In genomic region chr18:13332874-13333273, GRCh38 we compare ENCODE assay signal across 39 cellular contexts.
"Had no signal": no experiment of that assay in that cellular context is flagged by ENCODE, and none has a peak within 500 bp of the region (broad histone marks: within the 10 kb centered on the region; RNA-seq: fewer than 3 reads in every experiment).

No MANE protein-coding gene starts in this region.

- H3K4me1 ChIP-seq: adrenal gland, body of pancreas, breast epithelium had no signal

- H3K36me3 ChIP-seq: adrenal gland, ascending aorta, brain microvascular endothelial cell, breast epithelium, cardiac muscle cell had no signal

- FAIRE-seq: bronchial epithelial cell had no signal

- H3K4me1 Mint-ChIP-seq: activated naive CD8-positive, alpha-beta T cell treated with anti-CD3 and anti-CD28 coated beads, Interleukin-2, amount 10 ng/mL, durations not matched to agents 7 days and 5 days; activated T-helper 17 cell treated with anti-CD3 and anti-CD28 coated beads, Interleukin-2, amount 50 U/mL, for 72 hours; central memory CD8-positive, alpha-beta T cell had no signal

- H3K27me3 Mint-ChIP-seq: activated naive CD4-positive, alpha-beta T cell treated with anti-CD3 and anti-CD28 coated beads, Interleukin-2, amount 50 U/mL, for 24 hours; activated naive CD8-positive, alpha-beta T cell; activated naive CD8-positive, alpha-beta T cell treated with anti-CD3 and anti-CD28 coated beads for 36 hours; activated naive CD8-positive, alpha-beta T cell treated with anti-CD3 and anti-CD28 coated beads, Interleukin-2, amount 50 U/mL, for 24 hours; activated T-cell treated with anti-CD3 and anti-CD28 coated beads, Interleukin-2, amount 50 U/mL, for 24 hours; activated T-helper 17 cell treated with anti-CD3 and anti-CD28 coated beads, Interleukin-2, amount 50 U/mL, for 72 hours; central memory CD8-positive, alpha-beta T cell had no signal

- H3K27ac Mint-ChIP-seq: activated naive CD4-positive, alpha-beta T cell treated with anti-CD3 and anti-CD28 coated beads for 36 hours; activated naive CD4-positive, alpha-beta T cell treated with anti-CD3 and anti-CD28 coated beads, Interleukin-2, amount 10 ng/mL, durations not matched to agents 7 days and 5 days; activated naive CD4-positive, alpha-beta T cell treated with anti-CD3 and anti-CD28 coated beads, Interleukin-2, amount 50 U/mL, for 24 hours; activated naive CD4-positive, alpha-beta T cell treated with anti-CD3 and anti-CD28 coated beads, Interleukin-2, amount 50 U/mL, for 72 hours; activated naive CD8-positive, alpha-beta T cell; activated naive CD8-positive, alpha-beta T cell treated with anti-CD3 and anti-CD28 coated beads for 36 hours; activated naive CD8-positive, alpha-beta T cell treated with anti-CD3 and anti-CD28 coated beads, Interleukin-2, amount 10 ng/mL, durations not matched to agents 7 days and 5 days; activated naive CD8-positive, alpha-beta T cell treated with anti-CD3 and anti-CD28 coated beads, Interleukin-2, amount 50 U/mL, for 24 hours; activated T-cell treated with anti-CD3 and anti-CD28 coated beads, Interleukin-2, amount 50 U/mL, for 24 hours; activated T-cell treated with anti-CD3 and anti-CD28 coated beads, Interleukin-2, amount 50 U/mL, for 72 hours; activated T-helper 1 cell treated with anti-CD3 and anti-CD28 coated beads, Interleukin-12 subunit alpha, Interleukin-12 subunit beta, Interleukin-2, Interleukin-4 antibody, amounts not matched to agents 30 ng/mL and 10 ng/mL and 1 ng/mL, durations not matched to agents 14 hours and 24 hours and 36 hours; activated T-helper 17 cell treated with anti-CD3 and anti-CD28 coated beads, Interleukin-2, amount 50 U/mL, for 72 hours; activated T-helper 2 cell treated with anti-CD3 and anti-CD28 coated beads, Interferon-gamma antibody, Interleukin-2, Interleukin-4, amounts not matched to agents 10 μg/mL and 5 μg/mL and 100 μg/mL, durations not matched to agents 14 hours and 24 hours and 36 hours; brain had no signal

- H3K27ac ChIP-seq: adrenal gland, ascending aorta, body of pancreas, brain microvascular endothelial cell, breast epithelium, cardiac muscle cell had no signal

- H3K27me3 ChIP-seq: adrenal gland, ascending aorta, body of pancreas, brain microvascular endothelial cell, breast epithelium, cardiac muscle cell had no signal

- H3K9me3 Mint-ChIP-seq: activated T-cell treated with anti-CD3 and anti-CD28 coated beads, Interleukin-2, amount 50 U/mL, for 72 hours; activated T-helper 1 cell treated with anti-CD3 and anti-CD28 coated beads, Interleukin-12 subunit alpha, Interleukin-12 subunit beta, Interleukin-2, Interleukin-4 antibody, amounts not matched to agents 30 ng/mL and 10 ng/mL and 1 ng/mL, durations not matched to agents 14 hours and 24 hours and 36 hours; activated T-helper 17 cell treated with anti-CD3 and anti-CD28 coated beads, Interleukin-2, amount 50 U/mL, for 72 hours; central memory CD8-positive, alpha-beta T cell had no signal

- DNase-seq: activated effector memory CD4-positive, alpha-beta T cell treated with anti-CD3 and anti-CD28 coated beads, Interleukin-2, amount 50 U/mL, for 16 hours; activated effector memory CD4-positive, alpha-beta T cell treated with Interleukin-2 at 50 U/mL for 16 hours; activated gamma-delta T cell; activated gamma-delta T cell treated with Interleukin-2 at 50 U/mL for 16 hours; activated naive CD4-positive, alpha-beta T cell; activated naive CD4-positive, alpha-beta T cell treated with anti-CD3 and anti-CD28 coated beads for 36 hours; activated naive CD4-positive, alpha-beta T cell treated with anti-CD3 and anti-CD28 coated beads, Interleukin-2, amount 10 ng/mL, durations not matched to agents 7 days and 5 days; activated naive CD4-positive, alpha-beta T cell treated with anti-CD3 and anti-CD28 coated beads, Interleukin-2, amount 50 U/mL, for 16 hours; activated naive CD4-positive, alpha-beta T cell treated with Interleukin-2 at 50 U/mL for 16 hours; activated naive CD8-positive, alpha-beta T cell treated with anti-CD3 and anti-CD28 coated beads for 36 hours; activated naive CD8-positive, alpha-beta T cell treated with anti-CD3 and anti-CD28 coated beads, Interleukin-2, amount 10 ng/mL, durations not matched to agents 7 days and 5 days; activated naive CD8-positive, alpha-beta T cell treated with anti-CD3 and anti-CD28 coated beads, Interleukin-2, amount 50 U/mL, for 24 hours; activated T-cell treated with anti-CD3 and anti-CD28 coated beads, Interleukin-2, amount 50 U/mL, for 1 hour; activated T-cell treated with anti-CD3 and anti-CD28 coated beads, Interleukin-2, amount 50 U/mL, for 24 hours; activated T-cell treated with anti-CD3 and anti-CD28 coated beads, Interleukin-2, amount 50 U/mL, for 4 hours; activated T-cell treated with anti-CD3 and anti-CD28 coated beads, Interleukin-2, amount 50 U/mL, for 48 hours; activated T-cell treated with anti-CD3 and anti-CD28 coated beads, Interleukin-2, amount 50 U/mL, for 72 hours; adrenal gland; amniotic stem cell; amygdala; anterior cingulate cortex; aorta; body of pancreas; brain microvascular endothelial cell; caudate nucleus; central memory CD4-positive, alpha-beta T cell; cerebellar nuclear complex had no signal

- H3K4me3 Mint-ChIP-seq: activated naive CD4-positive, alpha-beta T cell treated with anti-CD3 and anti-CD28 coated beads for 36 hours; activated naive CD4-positive, alpha-beta T cell treated with anti-CD3 and anti-CD28 coated beads, Interleukin-2, amount 10 ng/mL, durations not matched to agents 7 days and 5 days; activated naive CD4-positive, alpha-beta T cell treated with anti-CD3 and anti-CD28 coated beads, Interleukin-2, amount 50 U/mL, for 24 hours; activated naive CD8-positive, alpha-beta T cell; activated naive CD8-positive, alpha-beta T cell treated with anti-CD3 and anti-CD28 coated beads for 36 hours; activated naive CD8-positive, alpha-beta T cell treated with anti-CD3 and anti-CD28 coated beads, Interleukin-2, amount 10 ng/mL, durations not matched to agents 7 days and 5 days; activated naive CD8-positive, alpha-beta T cell treated with anti-CD3 and anti-CD28 coated beads, Interleukin-2, amount 50 U/mL, for 24 hours; activated T-cell treated with anti-CD3 and anti-CD28 coated beads, Interleukin-2, amount 50 U/mL, for 24 hours; activated T-cell treated with anti-CD3 and anti-CD28 coated beads, Interleukin-2, amount 50 U/mL, for 4 hours; activated T-cell treated with anti-CD3 and anti-CD28 coated beads, Interleukin-2, amount 50 U/mL, for 72 hours; activated T-helper 1 cell treated with anti-CD3 and anti-CD28 coated beads, Interleukin-12 subunit alpha, Interleukin-12 subunit beta, Interleukin-2, Interleukin-4 antibody, amounts not matched to agents 30 ng/mL and 10 ng/mL and 1 ng/mL, durations not matched to agents 14 hours and 24 hours and 36 hours; activated T-helper 17 cell treated with anti-CD3 and anti-CD28 coated beads, Interleukin-2, amount 50 U/mL, for 72 hours; brain; central memory CD8-positive, alpha-beta T cell had no signal

- ATAC-seq: activated naive CD4-positive, alpha-beta T cell treated with anti-CD3 and anti-CD28 coated beads, Interleukin-2, amount 50 U/mL, for 72 hours; activated naive CD8-positive, alpha-beta T cell treated with anti-CD3 and anti-CD28 coated beads, Interleukin-2, amount 50 U/mL, for 24 hours; activated T-cell treated with anti-CD3 and anti-CD28 coated beads, Interleukin-2, amount 50 U/mL, for 4 hours; activated T-cell treated with anti-CD3 and anti-CD28 coated beads, Interleukin-2, amount 50 U/mL, for 72 hours; activated T-helper 17 cell treated with anti-CD3 and anti-CD28 coated beads, Interleukin-2, amount 50 U/mL, for 72 hours; body of pancreas had no signal

- H3K4me3 ChIP-seq: adrenal gland, ascending aorta, body of pancreas, breast epithelium, cardiac muscle cell had no signal

- H3K36me3 Mint-ChIP-seq: activated naive CD4-positive, alpha-beta T cell treated with anti-CD3 and anti-CD28 coated beads, Interleukin-2, amount 50 U/mL, for 24 hours had no signal
